33 cellular contexts compared by ENCODE assay signal in the genomic region with DNA sequence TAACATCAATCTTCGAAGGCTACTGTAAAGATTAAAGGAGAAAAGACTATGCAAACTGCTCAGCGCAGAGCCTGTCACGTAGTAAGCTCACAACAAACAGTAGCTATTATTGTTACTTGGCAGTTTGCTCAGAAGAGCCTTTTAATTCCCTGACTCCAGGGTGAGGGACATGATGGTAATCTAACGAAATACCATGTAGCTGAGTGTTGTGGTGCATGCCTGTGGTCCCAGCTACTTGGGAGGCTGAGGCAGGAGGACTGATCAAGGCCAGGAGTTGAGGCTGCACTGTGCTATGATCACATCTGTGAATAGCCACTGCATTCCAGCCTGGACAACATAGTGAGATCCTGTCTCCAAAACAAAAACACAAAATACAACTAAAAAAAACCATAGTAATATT. TPM values are rescaled to one million over a fixed set of nuclear protein-coding genes. Genes with fewer than 3 reads are reported as not detected.
DNase-seq lines count a peak whose midpoint lies in the region; ATAC-seq and TF ChIP-seq lines count a peak whose summit lies in the region.
"Had no signal": no experiment of that assay in that cellular context is flagged by ENCODE, and none has a peak within 500 bp of the region (broad histone marks: within the 10 kb centered on the region; RNA-seq: fewer than 3 reads in every experiment).

No MANE protein-coding gene starts in this region.

- H3F3A ChIP-seq in PC-3 (ENCODE audit: low read length, unreplicated experiment), result no peaks in the 10 kb centered on the region

- H3K27me3 ChIP-seq in PC-3 (ENCODE audit: low read length) (no peaks in the 10 kb centered on the region), osteoblast (ENCODE audit: insufficient read depth, low read length) (no peaks in the 10 kb centered on the region), uterus (no peaks in the 10 kb centered on the region)
- H3K27me3 ChIP-seq: hepatocyte, spleen, testis had no signal

- H2AFZ ChIP-seq in PC-3 (ENCODE audit: low read length), result no peak overlapping the region
- no peak overlapping the region for H2AFZ ChIP-seq in osteoblast (ENCODE audit: low read length)
- H2AFZ ChIP-seq: hepatocyte had no signal

- TF ChIP-seq CTCF in PC-3 (conservative IDR thresholded peaks at IDR 0.05; ENCODE audit: low read depth, low read length) (no peak), osteoblast (IDR thresholded peaks at IDR 0.05; ENCODE audit: extremely low read depth, low read depth, low read length) (no peak), uterus (IDR thresholded peaks at IDR 0.05) (no peak)

- H3K9ac ChIP-seq in PC-3 (ENCODE audit: low read length), result no peak overlapping the region

- BruUV-seq in PC-3 (replicated peaks; lab: Mats Ljungman, UMichigan), result no TSS peak

- POLR2A ChIA-PET in PC-3 (lab: Charles Lee; ENCODE audit: unreplicated experiment), result no interaction called here

- peaks cover 36% of the 10 kb centered on the region for H3K36me3 ChIP-seq in PC-3 (ENCODE audit: low read depth, low read length)
- peaks cover 62% of the 10 kb centered on the region for H3K36me3 ChIP-seq in osteoblast (ENCODE audit: insufficient read depth, low read length)
- no peaks in the 10 kb centered on the region for H3K36me3 ChIP-seq in uterus

- H3K9me3 ChIP-seq in PC-3 (ENCODE audit: low read length) (no peaks in the 10 kb centered on the region), osteoblast (ENCODE audit: low read depth, low read length) (no peaks in the 10 kb centered on the region), uterus (no peaks in the 10 kb centered on the region)
- H3K9me3 ChIP-seq: testis had no signal

- no peak overlapping the region for H3K4me2 ChIP-seq in PC-3 (ENCODE audit: low read length)
- H3K4me2 ChIP-seq in osteoblast (ENCODE audit: insufficient read depth, low read length), result no peak overlapping the region
- H3K4me2 ChIP-seq: hepatocyte had no signal

- no peaks in the 10 kb centered on the region for H3K27me3 Mint-ChIP-seq in activated naive CD4-positive, alpha-beta T cell treated with anti-CD3 and anti-CD28 coated beads for 36 hours (ENCODE audit: low read depth)
- H3K27me3 Mint-ChIP-seq: activated CD8-positive, alpha-beta T cell treated with anti-CD3 and anti-CD28 coated beads for 36 hours; central memory CD8-positive, alpha-beta T cell; naive thymus-derived CD4-positive, alpha-beta T cell had no signal

- H4K20me1 ChIP-seq in PC-3 (ENCODE audit: low read length) (no peaks in the 10 kb centered on the region), osteoblast (ENCODE audit: insufficient read depth, low read length) (no peaks in the 10 kb centered on the region)

- H3K4me3 ChIP-seq in PC-3 (ENCODE audit: low read length) (no peak overlapping the region), osteoblast (ENCODE audit: insufficient read depth, low read length) (no peak overlapping the region), uterus (no peak overlapping the region)
- H3K4me3 ChIP-seq: hepatocyte, spleen, testis had no signal

- H3K79me2 ChIP-seq in PC-3 (ENCODE audit: low read length), result no peaks in the 10 kb centered on the region
- peaks cover 27% of the 10 kb centered on the region for H3K79me2 ChIP-seq in osteoblast (ENCODE audit: insufficient read depth, low read length)
- H3K79me2 ChIP-seq: hepatocyte had no signal

- peaks cover 36% of the 10 kb centered on the region for H3K36me3 Mint-ChIP-seq in activated naive CD4-positive, alpha-beta T cell treated with anti-CD3 and anti-CD28 coated beads for 36 hours (ENCODE audit: low read depth)
- H3K36me3 Mint-ChIP-seq: stimulated activated effector memory CD8-positive, alpha-beta T cell treated with anti-CD3 and anti-CD28 coated beads, Interleukin-12 subunit alpha, Interleukin-12 subunit beta, amount 100 ng/mL, for 72 hours had no signal

- no peaks in the 10 kb centered on the region for H3K4me1 Mint-ChIP-seq in activated naive CD4-positive, alpha-beta T cell treated with anti-CD3 and anti-CD28 coated beads for 36 hours (ENCODE audit: low read depth)
- H3K4me1 Mint-ChIP-seq: central memory CD8-positive, alpha-beta T cell; stimulated activated effector memory CD8-positive, alpha-beta T cell treated with anti-CD3 and anti-CD28 coated beads, Interleukin-12 subunit alpha, Interleukin-12 subunit beta, amount 100 ng/mL, for 72 hours had no signal

- no peak for TF ChIP-seq POLR2A in uterus (IDR thresholded peaks at IDR 0.05)

- DNase-seq in PC-3, result no peak
- DNase-seq in caudate nucleus (lab: John Stamatoyannopoulos, UW), result no peak
- no peak for DNase-seq in osteoblast (ENCODE audit: insufficient read length, low spot score, missing footprints)
- DNase-seq in uterus, result no peak
- no peak for DNase-seq in NCI-H187 (lab: John Stamatoyannopoulos, UW)
- no peak for DNase-seq in UCSD-AML1 (lab: John Stamatoyannopoulos, UW; ENCODE audit: unreplicated experiment)
- DNase-seq in foreskin melanocyte, result no peak
- no peak for DNase-seq in activated naive CD4-positive, alpha-beta T cell treated with anti-CD3 and anti-CD28 coated beads for 36 hours
- DNase-seq: activated CD8-positive, alpha-beta T cell treated with anti-CD3 and anti-CD28 coated beads for 36 hours; activated T-cell treated with anti-CD3 and anti-CD28 coated beads, Interleukin-2, amount 50 U/mL, for 1 hour; AML-193; CD8-positive, alpha-beta T cell; DMS 273 treated with DMSO at 0.1 percent for 48 hours; KBM-7; left colon; mesendoderm; naive thymus-derived CD4-positive, alpha-beta T cell; NCI-H1436 treated with DMSO at 0.1 percent for 48 hours; NCI-H510A treated with DMSO at 0.1 percent for 48 hours; NK-92 treated with Interleukin-12 subunit alpha and Interleukin-12 subunit beta, amount 100 ng/mL, for 24 hours; SIG-M5; spleen; stimulated activated CD4-positive, alpha-beta T cell treated with anti-CD3 and anti-CD28 coated beads, Interleukin-2, amount 100 ng/mL, for 48 hours; testis had no signal

- peak overlapping the region; percentile 52; the same call in 1 of the 2 replicates for H3K27ac ChIP-seq in PC-3 (ENCODE audit: low read length)
- H3K27ac ChIP-seq in caudate nucleus (ENCODE audit: low read depth, low read length), result peak overlapping the region; percentile 79
- H3K27ac ChIP-seq in osteoblast (ENCODE audit: low read depth, low read length), result peak overlapping the region; percentile 93
- peak overlapping the region; percentile 49 to 82 for H3K27ac ChIP-seq in uterus
- H3K27ac ChIP-seq: hepatocyte, spleen, testis had no signal

- CTCF ChIA-PET in PC-3 (lab: Charles Lee), result no interaction called here
- CTCF ChIA-PET in activated naive CD4-positive, alpha-beta T cell treated with anti-CD3 and anti-CD28 coated beads for 36 hours (lab: Charles Lee), result interaction anchor here (0.6 to 1.7 kb wide), 4 partner anchors 60 to 209 kb away, joined by 3 to 14 read pairs (median 4); no protein-coding TSS in a partner anchor

- no peak overlapping the region for H3K27ac Mint-ChIP-seq in activated naive CD4-positive, alpha-beta T cell treated with anti-CD3 and anti-CD28 coated beads for 36 hours
- H3K27ac Mint-ChIP-seq: activated CD8-positive, alpha-beta T cell treated with anti-CD3 and anti-CD28 coated beads for 36 hours; CD8-positive, alpha-beta T cell; naive thymus-derived CD4-positive, alpha-beta T cell; stimulated activated effector memory CD8-positive, alpha-beta T cell treated with anti-CD3 and anti-CD28 coated beads, Interleukin-12 subunit alpha, Interleukin-12 subunit beta, amount 100 ng/mL, for 72 hours had no signal

- no peak for ATAC-seq in PC-3
- ATAC-seq: activated CD4-positive, CD25-positive, alpha-beta regulatory T cell treated with anti-CD3 and anti-CD28 coated beads, Interleukin-2, amount 50 U/mL, for 24 hours; activated CD8-positive, alpha-beta T cell treated with anti-CD3 and anti-CD28 coated beads for 36 hours; CD8-positive, alpha-beta T cell; left colon; naive thymus-derived CD4-positive, alpha-beta T cell; Panc1; stimulated activated effector memory CD8-positive, alpha-beta T cell treated with anti-CD3 and anti-CD28 coated beads, Interleukin-12 subunit alpha, Interleukin-12 subunit beta, amount 100 ng/mL, for 72 hours had no signal

- H3K4me1 ChIP-seq in PC-3 (ENCODE audit: insufficient read depth, low read length) (peaks cover 34% of the 10 kb centered on the region), osteoblast (ENCODE audit: insufficient read depth, low read length) (peaks cover 42% of the 10 kb centered on the region), uterus (peaks cover 4 to 6% of the 10 kb centered on the region in 2 donors)
- H3K4me1 ChIP-seq: testis had no signal

- intact Hi-C loops in PC-3 (cut with micrococcal nuclease) (loop anchor here (5.0 kb wide), 1 partner anchor 255 kb away; no protein-coding TSS in a partner anchor), uterus (cut with DNase I; ENCODE audit: low total_unique reads) (no loop called here)
- intact Hi-C loops in activated naive CD4-positive, alpha-beta T cell treated with anti-CD3 and anti-CD28 coated beads for 36 hours (cut with micrococcal nuclease), result no loop called here

- H3K9me3 Mint-ChIP-seq in activated naive CD4-positive, alpha-beta T cell treated with anti-CD3 and anti-CD28 coated beads for 36 hours, result peaks cover 16% of the 10 kb centered on the region

- no peak overlapping the region for H3K4me3 Mint-ChIP-seq in activated naive CD4-positive, alpha-beta T cell treated with anti-CD3 and anti-CD28 coated beads for 36 hours
- H3K4me3 Mint-ChIP-seq: activated CD8-positive, alpha-beta T cell treated with anti-CD3 and anti-CD28 coated beads for 36 hours; CD8-positive, alpha-beta T cell; central memory CD8-positive, alpha-beta T cell; naive thymus-derived CD4-positive, alpha-beta T cell; stimulated activated effector memory CD8-positive, alpha-beta T cell treated with anti-CD3 and anti-CD28 coated beads, Interleukin-12 subunit alpha, Interleukin-12 subunit beta, amount 100 ng/mL, for 72 hours had no signal

- no peaks in the 10 kb centered on the region for H3K9me2 ChIP-seq in PC-3 (replicated peaks; ENCODE audit: low read length)

RNA-seq across cellular contexts. Expression of a gene that starts 22.8 kb away (rescaled TPM):
- 6.2 and 8.2 TPM in 2 replicates for total RNA-seq in PC-3 (2014; rRNA removed)
- 16.6 and 20.3 TPM in 2 replicates for total RNA-seq in osteoblast
- total RNA-seq in uterus, result 10 to 100 TPM; 10.5 to 64.4 (median 40.9) TPM
- 10 to 100 TPM; 28.7 to 32.3 TPM for total RNA-seq in activated naive CD4-positive, alpha-beta T cell treated with anti-CD3 and anti-CD28 coated beads for 36 hours

RNA-seq across cellular contexts. Expression of a gene that starts 25.3 kb away (rescaled TPM):
- total RNA-seq in PC-3 (2014; rRNA removed) (not detected in 2 replicates), osteoblast (not detected in 2 replicates), uterus (not detected)
- total RNA-seq in activated naive CD4-positive, alpha-beta T cell treated with anti-CD3 and anti-CD28 coated beads for 36 hours, result not detected
- total RNA-seq: activated CD8-positive, alpha-beta T cell treated with anti-CD3 and anti-CD28 coated beads for 36 hours; CD8-positive, alpha-beta T cell; endothelial cell of umbilical vein; fibroblast of villous mesenchyme; hepatocyte; occipital lobe; renal cortical epithelial cell had no signal
